11 cellular contexts compared by ENCODE assay signal in genomic region chr9:35940474-35941467, GRCh38.
DNase-seq lines count a peak whose midpoint lies in the region; TF ChIP-seq lines count a peak whose summit lies in the region.
"Had no signal": no experiment of that assay in that cellular context is flagged by ENCODE, and none has a peak within 500 bp of the region (broad histone marks: within the 10 kb centered on the region; RNA-seq: fewer than 3 reads in every experiment).

No MANE protein-coding gene starts in this region.

- H3K27me3 ChIP-seq in parathyroid adenoma (ENCODE audit: control insufficient read depth, insufficient read depth, low read length): no peaks in the 10 kb centered on the region
- H3K27me3 ChIP-seq: dorsolateral prefrontal cortex had no signal

- no peak for TF ChIP-seq CTCF in parathyroid adenoma (IDR thresholded peaks at IDR 0.05)

- H3K9ac ChIP-seq in parathyroid adenoma: no peak overlapping the region

- no peaks in the 10 kb centered on the region for H3K4me1 ChIP-seq in parathyroid adenoma

- in situ Hi-C loops in ACHN (cut with HindIII; ENCODE audit: low pct_ligation_motif_present, low pct_unique_long_range_greater_than_20kb, low sequenced_read_pairs): no loop called here

- no peaks in the 10 kb centered on the region for H3K36me3 ChIP-seq in parathyroid adenoma (ENCODE audit: control insufficient read depth, insufficient read depth, low read length)

- peak overlapping the region; percentile 47 for H2AFZ ChIP-seq in parathyroid adenoma

- no peaks in the 10 kb centered on the region for H3K79me2 ChIP-seq in parathyroid adenoma

- H3K27ac ChIP-seq in parathyroid adenoma: no peak overlapping the region
- H3K27ac ChIP-seq: 22Rv1, dorsolateral prefrontal cortex had no signal

- DNase-seq in activated CD4-positive, CD25-positive, alpha-beta regulatory T cell treated with anti-CD3 and anti-CD28 coated beads, Interleukin-2, amount 50 U/mL, for 16 hours (ENCODE audit: low read depth, low spot score): peak; percentile 4
- DNase-seq in activated CD4-positive, CD25-positive, alpha-beta regulatory T cell (lab: John Stamatoyannopoulos, UW): no peak
- DNase-seq in T-helper 2 cell (peak in 3 of 5 experiments; percentile 5 to 35 (median 6)), ACHN (no peak), COLO829 (ENCODE audit: low spot score) (no peak), SHP77 treated with DMSO at 0.1 percent for 48 hours (lab: John Stamatoyannopoulos, UW) (no peak)
- peak; percentile 62 for DNase-seq in central memory CD4-positive, alpha-beta T cell
- DNase-seq: dorsolateral prefrontal cortex, NCI-H1436 had no signal

- no peak overlapping the region for H3K4me2 ChIP-seq in parathyroid adenoma (ENCODE audit: low read length)

- H3K9me3 ChIP-seq in parathyroid adenoma (ENCODE audit: control insufficient read depth, low read length): no peaks in the 10 kb centered on the region

- H3K4me3 ChIP-seq in parathyroid adenoma (ENCODE audit: low read depth, low read length): no peak overlapping the region
- H3K4me3 ChIP-seq: dorsolateral prefrontal cortex had no signal

Comparison
In these comparisons a context has a peak if more than half of its experiments do, and no peak if none do; other contexts are left out.
1. DNase-seq: peak in activated CD4-positive, CD25-positive, alpha-beta regulatory T cell treated with anti-CD3 and anti-CD28 coated beads, Interleukin-2, amount 50 U/mL, for 16 hours (single experiment), T-helper 2 cell (3 of 5) and central memory CD4-positive, alpha-beta T cell (single experiment); none in activated CD4-positive, CD25-positive, alpha-beta regulatory T cell (0 of 4), ACHN (single experiment), COLO829 (single experiment) and SHP77 treated with DMSO at 0.1 percent for 48 hours (single experiment).